Comparison of ENCODE assay signal across 7 cellular contexts in genomic region chr2:98445708-98446577, GRCh38. TPM values are rescaled to one million over a fixed set of nuclear protein-coding genes. Genes with fewer than 3 reads are reported as not detected.
DNase-seq lines count a peak whose midpoint lies in the region; ATAC-seq, FAIRE-seq and TF ChIP-seq lines count a peak whose summit lies in the region.

No MANE protein-coding gene starts in this region.

- 52 to 63% methylated on average over 9 to 14 of the region's 18 CpGs for WGBS in mesodermal cell (ENCODE audit: insufficient coverage in 2 of 2), 2 experiments
- 53% methylated on average over 18 of the region's 18 CpGs for WGBS in urinary bladder

- H3K36me3 ChIP-seq in NT2/D1 (ENCODE audit: insufficient read depth, insufficient read length, low read length) (peaks cover 2% of the 10 kb centered on the region), bronchial epithelial cell (ENCODE audit: control insufficient read depth, insufficient read depth, low read length) (no peaks in the 10 kb centered on the region), mesodermal cell (ENCODE audit: control insufficient read depth, insufficient read depth, low read length) (no peaks in the 10 kb centered on the region), urinary bladder (ENCODE audit: insufficient read depth) (no peaks in the 10 kb centered on the region)

- ATAC-seq in left colon (no peak), HG03439 (IDR thresholded peaks at IDR 0.05; ENCODE audit: unreplicated experiment) (no peak)

- no peak for TF ChIP-seq CTCF in bronchial epithelial cell (IDR thresholded peaks at IDR 0.05; ENCODE audit: insufficient read depth, low read length, severe bottlenecking)

- no peak for DNase-seq in GM19239 (ENCODE audit: insufficient read length, low spot score)
- no peak for DNase-seq in NT2/D1 (ENCODE audit: low read depth, low spot score)
- peak; percentile 24 for DNase-seq in bronchial epithelial cell (ENCODE audit: low read depth)
- DNase-seq in left colon = no peak

- H3K4me3 ChIP-seq in NT2/D1 (ENCODE audit: insufficient read length, low read depth) (peak overlapping the region; percentile 88), bronchial epithelial cell (ENCODE audit: low read depth, low read length) (peak overlapping the region; percentile 61), mesodermal cell (ENCODE audit: extremely low read depth, insufficient read depth, low read length, poor library complexity, severe bottlenecking) (peak overlapping the region; percentile 69), urinary bladder (ENCODE audit: low read depth, low read length) (peak overlapping the region; percentile 98)

- H3K9ac ChIP-seq in NT2/D1 (ENCODE audit: insufficient read length, low read depth) = peak overlapping the region; percentile 84

- no peaks in the 10 kb centered on the region for H3K27me3 ChIP-seq in NT2/D1 (ENCODE audit: insufficient read depth, insufficient read length)
- no peaks in the 10 kb centered on the region for H3K27me3 ChIP-seq in bronchial epithelial cell (ENCODE audit: control insufficient read depth, insufficient read depth, low read length)

- intact Hi-C loops in left colon (cut with DNase I, micrococcal nuclease) = no loop called here

- H3K9me3 ChIP-seq in NT2/D1 (ENCODE audit: insufficient read depth, low read length) (no peaks in the 10 kb centered on the region), mesodermal cell (ENCODE audit: control insufficient read depth, low read length) (no peaks in the 10 kb centered on the region)

- no peak overlapping the region for H3K27ac ChIP-seq in mesodermal cell (ENCODE audit: low read depth, low read length, severe bottlenecking)
- H3K27ac ChIP-seq in urinary bladder (ENCODE audit: low read depth) = peak overlapping the region; percentile 38

- H3K4me1 ChIP-seq in NT2/D1 (ENCODE audit: insufficient read depth, insufficient read length) (peaks cover 9% of the 10 kb centered on the region), mesodermal cell (ENCODE audit: control insufficient read depth, insufficient read depth, low read length, poor library complexity, severe bottlenecking) (peaks cover 8% of the 10 kb centered on the region), urinary bladder (ENCODE audit: insufficient read depth) (no peaks in the 10 kb centered on the region)

- FAIRE-seq in GM19239 (lab: Jason Lieb, UNC) (peak; percentile 79), bronchial epithelial cell (lab: Jason Lieb, UNC) (no peak)

RNA-seq across cellular contexts. Expression of gene INPP4A, which starts 1.3 kb away (rescaled TPM):
- total RNA-seq in bronchial epithelial cell (18.2 and 23.8 TPM in 2 replicates), urinary bladder (32.6 TPM), left colon (10 to 100 TPM; 14.3 to 19.1 TPM)
- polyA plus RNA-seq in mesodermal cell (2013, experiment 1 of 2) = 20.7 TPM
- polyA plus RNA-seq in mesodermal cell (2013, experiment 2 of 2) = 19.2 TPM
- 19.2 TPM for polyA plus RNA-seq in urinary bladder
